8 cellular contexts compared by ENCODE assay signal in genomic region chr12:109995703-109996482, GRCh38. TPM values are rescaled to one million over a fixed set of nuclear protein-coding genes. Genes with fewer than 3 reads are reported as not detected.
DNase-seq lines count a peak whose midpoint lies in the region; ATAC-seq and TF ChIP-seq lines count a peak whose summit lies in the region.

Gene GIT2, minus strand, starts transcription at chr12:109996368. Its CDS starts 144 bp downstream, at chr12:109996224.

- TF ChIP-seq CTCF in BJ (IDR thresholded peaks at IDR 0.05; ENCODE audit: insufficient read depth, low read depth, low read length) = no peak

- no peaks in the 10 kb centered on the region for H3K27me3 ChIP-seq in BJ (ENCODE audit: control insufficient read depth, insufficient read depth, low read length)

- CTCF ChIA-PET in BJ (lab: Yijun Ruan, JAX) = no interaction called here

- DNase-seq in BJ (ENCODE audit: low read depth) (no peak), NCI-H748 (lab: John Stamatoyannopoulos, UW; ENCODE audit: unreplicated experiment) (peak; percentile 95), cortex of kidney (lab: John Stamatoyannopoulos, UW) (peak; percentile 30), left kidney (ENCODE audit: low read depth, low spot score) (peak; percentile 98)
- DNase-seq in activated CD4-positive, alpha-beta T cell treated with anti-CD3 and anti-CD28 coated beads, Interleukin-2, amount 50 U/mL, for 1 hour = peak; percentile 92
- DNase-seq in stimulated activated CD4-positive, alpha-beta T cell treated with anti-CD3 and anti-CD28 coated beads, Interleukin-1b, Interleukin-23, amount 100 ng/mL, for 48 hours = peak; percentile 96

- H3K4me3 ChIP-seq in BJ (ENCODE audit: low read depth, low read length) = peak within 1 kb of the TSS; percentile 91

- no peaks in the 10 kb centered on the region for H3K36me3 ChIP-seq in BJ (ENCODE audit: control insufficient read depth, insufficient read depth, low read length)

- POLR2A ChIA-PET in BJ (lab: Charles Lee) = no interaction called here

- ATAC-seq in GM19372 (IDR thresholded peaks at IDR 0.05; ENCODE audit: low read depth, unreplicated experiment) (peak; percentile 71), HG03521 (IDR thresholded peaks at IDR 0.05; ENCODE audit: unreplicated experiment) (peak; percentile 62)

RNA-seq across cellular contexts. Expression of gene GIT2, which starts in this region (rescaled TPM):
- 48.3 and 49.0 TPM in 2 replicates for polyA plus RNA-seq in BJ (2011; rRNA removed)
- polyA minus RNA-seq in BJ (2011; rRNA and poly(A)+ RNA removed) = 39.9 and 43.5 TPM in 2 replicates
